ENCODE assay signal across 8 cellular contexts in the genomic region with DNA sequence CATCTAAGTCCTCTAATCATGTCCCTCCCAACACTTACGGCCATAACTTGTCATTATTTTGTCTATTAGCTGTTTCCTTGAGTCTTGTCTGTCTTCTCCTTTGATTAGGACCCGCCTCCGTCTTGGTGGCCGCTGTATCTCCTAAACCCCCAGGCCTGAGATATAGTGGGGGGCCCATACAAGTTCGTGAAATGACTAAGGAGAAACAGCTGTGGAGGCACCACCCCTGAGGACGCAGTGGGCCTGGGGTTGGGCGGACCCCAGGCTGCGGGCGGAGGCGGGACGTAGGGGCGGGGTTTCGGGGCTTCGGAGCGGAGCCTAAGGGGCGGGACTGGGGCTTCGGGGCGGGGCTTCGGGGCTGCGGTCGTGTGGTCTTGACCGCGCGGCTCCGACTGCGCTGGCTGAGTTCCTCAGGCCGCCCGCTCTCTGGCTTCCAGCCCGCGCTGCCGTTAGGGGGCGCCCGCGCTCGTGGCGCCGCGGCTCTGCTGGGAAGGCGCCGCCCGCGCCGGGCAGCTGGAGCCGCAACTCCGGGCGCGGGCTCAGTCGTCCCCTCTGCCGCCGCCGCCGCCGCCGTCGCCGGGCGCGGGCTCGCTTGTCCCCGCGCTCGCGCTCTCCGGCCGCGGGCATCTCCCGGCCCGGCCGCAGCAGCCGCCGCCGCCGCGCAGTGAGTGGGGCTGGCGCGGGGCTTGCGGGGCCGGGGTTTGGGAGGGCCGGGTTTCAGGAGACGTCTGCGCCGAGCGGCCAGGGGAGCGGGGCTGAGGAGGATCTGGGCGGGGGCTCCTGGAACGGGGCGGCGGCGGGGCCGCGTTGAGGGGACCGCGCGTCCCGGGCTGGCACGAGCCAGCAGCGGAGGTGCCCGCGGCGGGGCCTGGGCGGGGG. TPM values are rescaled to one million over a fixed set of nuclear protein-coding genes. Genes with fewer than 3 reads are reported as not detected.
A peak's percentile ranks its signal among the peaks of the same experiment; 100 is the strongest.
DNase-seq lines count a peak whose midpoint lies in the region; ATAC-seq and TF ChIP-seq lines count a peak whose summit lies in the region.

A gene (plus strand): TSS at position 591 of the 879 bp plus-strand sequence. CDS start 6,660 bp downstream, outside the sequence.

- TF ChIP-seq CTCF in C4-2B (conservative IDR thresholded peaks at IDR 0.05), result peak; percentile 91
- TF ChIP-seq CTCF in dorsolateral prefrontal cortex (IDR thresholded peaks at IDR 0.05 in 54 of 56, conservative IDR thresholded peaks at IDR 0.05 in 2 of 56; ENCODE audit: low read depth in 1 of 56, partially characterized antibody in 56 of 56), result peak in 55 of 56 donors; percentile 46 to 90 (median 71)
- peak; percentile 63 for TF ChIP-seq CTCF in lower lobe of right lung (IDR thresholded peaks at IDR 0.05)

- H3K4me1 ChIP-seq in lower lobe of right lung, result peaks cover 43% of the 10 kb centered on the region

- H3K27me3 ChIP-seq in dorsolateral prefrontal cortex (no peaks in the 10 kb centered on the region), lower lobe of right lung (ENCODE audit: low read depth) (no peaks in the 10 kb centered on the region)

- H3K4me3 ChIP-seq in dorsolateral prefrontal cortex, result peak within 1 kb of the TSS; percentile 55 to 94 (median 84)
- H3K4me3 ChIP-seq in lower lobe of right lung, result peak within 1 kb of the TSS; percentile 79

- H3K36me3 ChIP-seq in lower lobe of right lung, result no peaks in the 10 kb centered on the region

- intact Hi-C loops in dorsolateral prefrontal cortex (cut with DNase I) (loop anchor here (1.0 to 5.0 kb wide), 6 partner anchors 41 to 185 kb away; a partner anchor contains a TSS), lower lobe of right lung (cut with DNase I) (no loop called here)

- ATAC-seq in GM19328 (IDR thresholded peaks at IDR 0.05; ENCODE audit: unreplicated experiment), result peak; percentile 93
- ATAC-seq in HG03469 (IDR thresholded peaks at IDR 0.05; ENCODE audit: unreplicated experiment), result peak; percentile 84
- ATAC-seq in lower lobe of right lung, result peak; percentile 98

- peak within 1 kb of the TSS; percentile 81 for H3K27ac ChIP-seq in C4-2B
- peak within 1 kb of the TSS; percentile 60 to 93 (median 85) for H3K27ac ChIP-seq in dorsolateral prefrontal cortex
- H3K27ac ChIP-seq in lower lobe of right lung, result peak within 1 kb of the TSS; percentile 80

- DNase-seq in NCI-H748 (lab: John Stamatoyannopoulos, UW; ENCODE audit: unreplicated experiment), result peak; percentile 89
- peak; percentile 78 to 80 for DNase-seq in activated CD4-positive, alpha-beta T cell treated with anti-CD3 and anti-CD28 coated beads, Interleukin-2, amount 50 U/mL, for 4 hours
- peak; percentile 75 to 94 (median 82) for DNase-seq in dorsolateral prefrontal cortex
- peak; percentile 95 for DNase-seq in lower lobe of right lung
- DNase-seq in stimulated activated CD4-positive, alpha-beta T cell treated with anti-CD3 and anti-CD28 coated beads, TNF-alpha, amount 100 ng/mL, for 1 hour (ENCODE audit: low read depth in 3 of 3, low spot score in 1 of 3), result peak; percentile 54 to 85 (median 76)

- no peaks in the 10 kb centered on the region for H3K9me3 ChIP-seq in lower lobe of right lung

RNA-seq across cellular contexts. Expression of the gene that starts here (rescaled TPM):
- total RNA-seq in dorsolateral prefrontal cortex, result 10 to 100 TPM; 21.0 to 44.7 (median 30.4) TPM
- total RNA-seq in lower lobe of right lung, result 8.2 TPM

Comparison
In these comparisons a context has a peak if more than half of its experiments do, and no peak if none do; other contexts are left out.
1. Peak in every context shown above with its lines: DNase-seq, ATAC-seq, H3K4me3 ChIP-seq and H3K27ac ChIP-seq.